In the genomic region with DNA sequence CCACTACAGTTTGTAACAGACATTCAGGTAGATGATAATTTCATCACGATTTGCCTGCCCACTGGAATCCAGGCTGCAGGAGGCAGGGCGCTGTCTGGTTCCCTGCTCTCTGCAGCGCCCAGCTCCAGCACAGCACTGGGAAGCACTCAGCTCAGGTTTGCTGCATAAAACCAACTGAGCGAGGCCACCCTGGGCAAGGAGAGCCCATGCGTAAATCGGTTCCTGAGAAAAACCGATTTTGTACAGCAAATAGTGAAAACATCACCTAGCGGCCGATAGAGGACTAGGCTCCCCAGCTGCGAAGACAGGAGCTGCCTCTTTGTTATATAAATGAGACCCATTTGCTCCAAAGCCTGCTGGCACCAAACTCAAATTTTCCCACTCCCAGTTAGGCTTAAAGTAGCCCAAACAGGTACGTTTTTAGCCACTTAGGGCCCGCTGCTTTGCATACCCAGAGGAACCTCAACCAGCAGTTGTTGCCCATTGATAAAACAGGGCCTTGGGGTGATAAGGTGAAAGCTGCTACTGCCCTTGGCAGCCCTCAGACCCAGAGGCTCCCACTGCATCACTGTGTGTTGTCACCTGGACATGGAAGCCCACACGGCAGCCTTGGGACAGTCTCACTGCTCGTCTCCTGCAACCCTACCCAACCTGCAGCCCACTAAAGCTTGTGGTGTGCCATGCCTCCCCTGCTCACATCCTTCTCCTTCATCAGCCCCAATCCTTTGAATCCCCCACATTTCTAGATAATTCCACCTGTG, we compare ENCODE assay signal across 9 cellular contexts. TPM values are rescaled to one million over a fixed set of nuclear protein-coding genes. Genes with fewer than 3 reads are reported as not detected.
DNase-seq lines count a peak whose midpoint lies in the region; ATAC-seq and TF ChIP-seq lines count a peak whose summit lies in the region.
"Had no signal": no experiment of that assay in that cellular context is flagged by ENCODE, and none has a peak within 500 bp of the region (broad histone marks: within the 10 kb centered on the region; RNA-seq: fewer than 3 reads in every experiment).

No MANE protein-coding gene starts in this region.

- H2AFZ ChIP-seq in mesenchymal stem cell (ENCODE audit: low read depth, low read length) = no peak overlapping the region

- H3K9me3 ChIP-seq in AG04450 (ENCODE audit: control insufficient read depth, insufficient read depth, low read length) (no peaks in the 10 kb centered on the region), mesenchymal stem cell (ENCODE audit: control insufficient read depth, low read length) (no peaks in the 10 kb centered on the region)

- H2BK5ac ChIP-seq in mesenchymal stem cell (ENCODE audit: low read depth, low read length, poor library complexity, severe bottlenecking) = no peak overlapping the region

- no peaks in the 10 kb centered on the region for H3K79me1 ChIP-seq in mesenchymal stem cell (replicated peaks; ENCODE audit: low read length, poor library complexity, severe bottlenecking)

- H3K18ac ChIP-seq in mesenchymal stem cell (ENCODE audit: low read depth in 1 of 2, low read length in 2 of 2) = no peak overlapping the region

- H2BK15ac ChIP-seq in mesenchymal stem cell (ENCODE audit: low read depth, poor library complexity, severe bottlenecking) = no peak overlapping the region

- no peak overlapping the region for H2BK12ac ChIP-seq in mesenchymal stem cell (ENCODE audit: low read length in 2 of 2)

- CTCF ChIA-PET in AG04450 (lab: Charles Lee) = interaction anchor here (0.8 to 3.8 kb wide), 18 partner anchors 11 to 342 kb away, joined by 3 to 44 read pairs (median 6); partner anchors contain the start of gene ZXDC

- in situ Hi-C loops in astrocyte of the cerebellum (cut with HindIII; ENCODE audit: low sequenced_read_pairs) = loop anchor here (5.0 kb wide), 1 partner anchor 59 kb away; no protein-coding TSS in a partner anchor

- H3K27me3 ChIP-seq in AG04450 (ENCODE audit: control insufficient read depth, insufficient read depth, low read length) = peaks cover 20% of the 10 kb centered on the region
- peaks cover 31 to 78% of the 10 kb centered on the region in 2 experiments for H3K27me3 ChIP-seq in mesenchymal stem cell (ENCODE audit: control insufficient read depth in 1 of 2, insufficient read depth in 1 of 2, low read length in 2 of 2)

- H4K8ac ChIP-seq in mesenchymal stem cell (ENCODE audit: low read length) = no peak overlapping the region

- TF ChIP-seq CTCF in AG04450 (IDR thresholded peaks at IDR 0.05; ENCODE audit: low read depth, low read length) (peak; percentile 54), HFF-Myc (IDR thresholded peaks at IDR 0.05; ENCODE audit: low read depth, low read length, missing control alignments) (peak; percentile 24), astrocyte of the cerebellum (IDR thresholded peaks at IDR 0.05; ENCODE audit: low read depth, low read length, missing control alignments) (peak; percentile 46), GM20000 (IDR thresholded peaks at IDR 0.05; ENCODE audit: extremely low read depth, missing control alignments) (no peak)

- H3K27ac ChIP-seq in AG04450 (ENCODE audit: low read depth, low read length) (no peak overlapping the region), mesenchymal stem cell (ENCODE audit: low read length, poor library complexity, severe bottlenecking) (no peak overlapping the region)

- no peak overlapping the region for H3K9ac ChIP-seq in mesenchymal stem cell (ENCODE audit: low read length)

- POLR2A ChIA-PET in AG04450 (lab: Yijun Ruan, JAX) = no interaction called here

- H3K36me3 ChIP-seq in mesenchymal stem cell (ENCODE audit: control insufficient read depth in 1 of 2, insufficient read depth in 2 of 2, low read depth in 1 of 2, low read length in 2 of 2) = no peaks in the 10 kb centered on the region

- no peak for DNase-seq in AG04450 (ENCODE audit: low read depth, low spot score)
- DNase-seq in HFF-Myc (ENCODE audit: extremely low read depth, low read depth) = no peak
- DNase-seq in astrocyte of the cerebellum (ENCODE audit: low read depth) = no peak
- peak; percentile 14 for DNase-seq in mesenchymal stem cell
- DNase-seq in GM20000 (ENCODE audit: low spot score) = no peak
- DNase-seq in NCI-H1436 (lab: John Stamatoyannopoulos, UW) = no peak

- peak overlapping the region in 1 of 2 experiments; percentile 66 for H3K23ac ChIP-seq in mesenchymal stem cell (ENCODE audit: low read length in 2 of 2)

- no peak overlapping the region for H3K4me2 ChIP-seq in mesenchymal stem cell (ENCODE audit: low read length, poor library complexity, severe bottlenecking)

- no peak overlapping the region for H3K14ac ChIP-seq in mesenchymal stem cell (ENCODE audit: low read length in 2 of 2)

- 48% methylated on average over 14 of the region's 14 CpGs for WGBS in mesenchymal stem cell

- H4K91ac ChIP-seq in mesenchymal stem cell (ENCODE audit: low read length) = no peak overlapping the region

- no peak overlapping the region for H2BK120ac ChIP-seq in mesenchymal stem cell (ENCODE audit: low read depth, low read length)

- peaks cover 2% of the 10 kb centered on the region for H3K4me1 ChIP-seq in mesenchymal stem cell (ENCODE audit: control insufficient read depth, insufficient read depth, low read depth, low read length)

- H3K4me3 ChIP-seq in AG04450 (ENCODE audit: low read depth, low read length) (no peak overlapping the region), HFF-Myc (replicated peaks; ENCODE audit: low read depth, low read length) (no peak overlapping the region), astrocyte of the cerebellum (ENCODE audit: low read depth, low read length) (no peak overlapping the region), mesenchymal stem cell (ENCODE audit: insufficient read depth in 1 of 2, low read depth in 1 of 2, low read length in 2 of 2) (no peak overlapping the region)

- no peak overlapping the region for H2AK5ac ChIP-seq in mesenchymal stem cell (ENCODE audit: low read length, severe bottlenecking)

- H3K4ac ChIP-seq in mesenchymal stem cell (ENCODE audit: low read depth in 1 of 2, low read length in 2 of 2) = no peak overlapping the region

- ATAC-seq in HG02610 (IDR thresholded peaks at IDR 0.05; ENCODE audit: unreplicated experiment) (no peak), GM18511 (IDR thresholded peaks at IDR 0.05; ENCODE audit: unreplicated experiment) (no peak)
- ATAC-seq: T-cell had no signal

RNA-seq across cellular contexts. Expression of gene ALDH1L1, which starts 47.5 kb away (rescaled TPM):
- polyA plus RNA-seq in AG04450 (2011; rRNA removed) = not detected in 2 replicates
- not detected in 2 replicates for polyA minus RNA-seq in AG04450 (2011; rRNA and poly(A)+ RNA removed)
- 0.08 TPM for polyA plus RNA-seq in mesenchymal stem cell (2013, experiment 1 of 2)
- polyA plus RNA-seq in mesenchymal stem cell (2013, experiment 2 of 2) = not detected

RNA-seq across cellular contexts. Expression of gene SLC41A3, which starts 49.0 kb away (rescaled TPM):
- polyA plus RNA-seq in AG04450 (2011; rRNA removed) = 36.9 and 37.2 TPM in 2 replicates
- 32.8 and 37.5 TPM in 2 replicates for polyA minus RNA-seq in AG04450 (2011; rRNA and poly(A)+ RNA removed)
- polyA plus RNA-seq in mesenchymal stem cell (2013, experiment 1 of 2) = 39.9 TPM
- polyA plus RNA-seq in mesenchymal stem cell (2013, experiment 2 of 2) = 39.6 TPM
